ENCODE assay signal across 8 cellular contexts in the genomic region with DNA sequence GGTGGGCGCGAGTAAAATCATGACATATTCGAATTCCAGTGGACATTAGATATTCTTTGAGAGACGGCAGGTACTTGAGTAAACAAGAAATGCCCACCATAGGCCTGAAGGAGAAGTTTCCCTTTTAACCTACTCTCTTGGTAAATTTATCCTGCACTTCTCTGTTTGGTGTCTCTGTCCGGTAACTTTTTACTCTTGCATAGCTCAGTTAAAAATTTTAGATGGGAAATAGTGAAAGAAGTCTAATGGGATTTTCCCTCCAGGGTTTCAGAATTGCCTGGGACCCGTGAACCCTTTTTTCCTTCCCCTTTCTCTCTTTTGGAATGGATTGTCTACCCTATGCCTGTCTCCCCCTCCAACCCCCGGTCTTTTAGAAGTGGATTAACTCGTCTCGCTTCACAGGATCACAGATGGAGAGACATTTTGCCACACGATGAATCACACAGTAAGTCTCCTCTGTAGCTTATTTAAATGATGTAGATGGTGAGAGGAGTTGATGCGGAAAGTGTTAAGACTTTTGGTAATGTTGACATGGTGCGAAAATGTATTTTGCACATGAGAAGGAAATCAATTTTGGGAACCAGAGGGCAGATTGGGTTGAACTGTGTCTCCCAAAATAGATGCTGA. TPM values are rescaled to one million over a fixed set of nuclear protein-coding genes. Genes with fewer than 3 reads are reported as not detected.
DNase-seq lines count a peak whose midpoint lies in the region; ATAC-seq and TF ChIP-seq lines count a peak whose summit lies in the region.

No MANE protein-coding gene starts in this region.

- CTCF ChIA-PET in BJ (lab: Yijun Ruan, JAX), result interaction anchor here (0.6 to 2.2 kb wide), 17 partner anchors 11 to 804 kb away, joined by 3 to 12 read pairs (median 4); no protein-coding TSS in a partner anchor
- CTCF ChIA-PET in activated B cell treated with CpG ODN at 0.5 μM for 24 hours (lab: Charles Lee), result interaction anchor here (0.8 to 1.7 kb wide), 4 partner anchors 82 to 423 kb away, joined by 3 to 4 read pairs (median 3); no protein-coding TSS in a partner anchor

- H3K4me1 Mint-ChIP-seq in activated B cell treated with CpG ODN at 0.5 μM for 24 hours, result peaks cover 27% of the 10 kb centered on the region
- H3K4me1 Mint-ChIP-seq in immature natural killer cell, result peaks cover 20 to 22% of the 10 kb centered on the region in 2 donors
- H3K4me1 Mint-ChIP-seq in stimulated activated naive CD8-positive, alpha-beta T cell treated with anti-CD3 and anti-CD28 coated beads, Interleukin-15, amount 100 ng/mL, for 72 hours, result peaks cover 31% of the 10 kb centered on the region

- intact Hi-C loops in activated B cell treated with CpG ODN at 0.5 μM for 24 hours (cut with micrococcal nuclease), result loop anchor here (1.0 to 5.0 kb wide), 11 partner anchors 82 to 1413 kb away; a partner anchor contains a TSS

- H3K36me3 ChIP-seq in BJ (ENCODE audit: control insufficient read depth, insufficient read depth, low read length), result no peaks in the 10 kb centered on the region

- POLR2A ChIA-PET in BJ (lab: Charles Lee) (no interaction called here), activated B cell treated with CpG ODN at 0.5 μM for 24 hours (lab: Charles Lee) (interaction anchor here (0.6 to 1.8 kb wide), 4 partner anchors 11 to 311 kb away, joined by 3 to 6 read pairs (median 4); no protein-coding TSS in a partner anchor)

- H3K9me3 Mint-ChIP-seq in activated B cell treated with CpG ODN at 0.5 μM for 24 hours, result no peaks in the 10 kb centered on the region
- no peaks in the 10 kb centered on the region for H3K9me3 Mint-ChIP-seq in immature natural killer cell
- H3K9me3 Mint-ChIP-seq in stimulated activated naive CD8-positive, alpha-beta T cell treated with anti-CD3 and anti-CD28 coated beads, Interleukin-15, amount 100 ng/mL, for 72 hours, result no peaks in the 10 kb centered on the region

- H3K27me3 ChIP-seq in BJ (ENCODE audit: control insufficient read depth, insufficient read depth, low read length), result no peaks in the 10 kb centered on the region

- H3K4me3 Mint-ChIP-seq in activated B cell treated with CpG ODN at 0.5 μM for 24 hours, result peak overlapping the region; percentile 91
- peak overlapping the region; percentile 87 to 95 (median 88) for H3K4me3 Mint-ChIP-seq in immature natural killer cell
- H3K4me3 Mint-ChIP-seq in stimulated activated naive CD8-positive, alpha-beta T cell treated with anti-CD3 and anti-CD28 coated beads, Interleukin-15, amount 100 ng/mL, for 72 hours, result peak overlapping the region; percentile 95 to 99

- H3K36me3 Mint-ChIP-seq in activated B cell treated with CpG ODN at 0.5 μM for 24 hours (ENCODE audit: low read depth) (peaks cover 5% of the 10 kb centered on the region), immature natural killer cell (peaks cover 3 to 4% (median 3%) of the 10 kb centered on the region in 3 donors)

- peak overlapping the region; percentile 95 for H3K4me3 ChIP-seq in BJ (ENCODE audit: low read depth, low read length)

- ATAC-seq in GM18909 (IDR thresholded peaks at IDR 0.05; ENCODE audit: poor library complexity, unreplicated experiment), result peak; percentile 19
- ATAC-seq in HG03460 (IDR thresholded peaks at IDR 0.05; ENCODE audit: unreplicated experiment), result peak; percentile 23
- peak; percentile 17 for ATAC-seq in activated B cell treated with CpG ODN at 0.5 μM for 24 hours (ENCODE audit: low read depth)
- no peak for ATAC-seq in stimulated activated naive CD8-positive, alpha-beta T cell treated with anti-CD3 and anti-CD28 coated beads, Interleukin-15, amount 100 ng/mL, for 72 hours
- ATAC-seq in HG02642 (IDR thresholded peaks at IDR 0.05; ENCODE audit: poor library complexity, unreplicated experiment), result no peak

- H3K27ac Mint-ChIP-seq in activated B cell treated with CpG ODN at 0.5 μM for 24 hours, result peak overlapping the region; percentile 71
- peak overlapping the region; percentile 73 to 87 (median 80) for H3K27ac Mint-ChIP-seq in immature natural killer cell
- peak overlapping the region in 1 of 2 donors; percentile 85 for H3K27ac Mint-ChIP-seq in stimulated activated naive CD8-positive, alpha-beta T cell treated with anti-CD3 and anti-CD28 coated beads, Interleukin-15, amount 100 ng/mL, for 72 hours

- H3K27me3 Mint-ChIP-seq in activated B cell treated with CpG ODN at 0.5 μM for 24 hours, result no peaks in the 10 kb centered on the region
- peaks cover 4 to 11% (median 5%) of the 10 kb centered on the region in 3 donors for H3K27me3 Mint-ChIP-seq in immature natural killer cell (ENCODE audit: low read depth in 3 of 3)
- no peaks in the 10 kb centered on the region for H3K27me3 Mint-ChIP-seq in stimulated activated naive CD8-positive, alpha-beta T cell treated with anti-CD3 and anti-CD28 coated beads, Interleukin-15, amount 100 ng/mL, for 72 hours

- TF ChIP-seq CTCF in BJ (IDR thresholded peaks at IDR 0.05; ENCODE audit: insufficient read depth, low read depth, low read length) (no peak), activated B cell treated with CpG ODN at 0.5 μM for 24 hours (IDR thresholded peaks at IDR 0.05) (no peak)

- DNase-seq in BJ (ENCODE audit: low read depth) (no peak), activated B cell treated with CpG ODN at 0.5 μM for 24 hours (no peak), immature natural killer cell (no peak), DMS153 treated with DMSO at 0.1 percent for 48 hours (lab: John Stamatoyannopoulos, UW; ENCODE audit: unreplicated experiment) (no peak)
- DNase-seq in stimulated activated naive CD8-positive, alpha-beta T cell treated with anti-CD3 and anti-CD28 coated beads, Interleukin-15, amount 100 ng/mL, for 72 hours, result no peak

RNA-seq across cellular contexts. Expression of a gene that starts 0.5 kb away (rescaled TPM):
- polyA plus RNA-seq in BJ (2011; rRNA removed) (10.9 and 12.4 TPM in 2 replicates), immature natural killer cell (10 to 100 TPM in 2 of 3 donors, 1 to 10 TPM in 1; 9.3 to 20.5 (median 14.3) TPM)
- polyA minus RNA-seq in BJ (2011; rRNA and poly(A)+ RNA removed), result 7.8 and 8.5 TPM in 2 replicates
- 19.7 and 19.9 TPM in 2 replicates for total RNA-seq in activated B cell treated with CpG ODN at 0.5 μM for 24 hours

RNA-seq across cellular contexts. Expression of a gene that starts 7.6 kb away (rescaled TPM):
- polyA plus RNA-seq in BJ (2011; rRNA removed), result not detected in 2 replicates
- polyA minus RNA-seq in BJ (2011; rRNA and poly(A)+ RNA removed), result not detected in 2 replicates
- not detected in 2 replicates for total RNA-seq in activated B cell treated with CpG ODN at 0.5 μM for 24 hours
- not detected for polyA plus RNA-seq in immature natural killer cell

Comparison
In these comparisons a context has a peak if more than half of its experiments do, and no peak if none do; other contexts are left out.
1. ATAC-seq: peak in GM18909 (single experiment), HG03460 (single experiment) and activated B cell treated with CpG ODN at 0.5 μM for 24 hours (single experiment); none in stimulated activated naive CD8-positive, alpha-beta T cell treated with anti-CD3 and anti-CD28 coated beads, Interleukin-15, amount 100 ng/mL, for 72 hours (single experiment) and HG02642 (single experiment).
2. Peak in every context shown above with its lines, with median percentiles within 50 percentile points of each other: H3K4me3 Mint-ChIP-seq.